In genomic region chr6:26232950-26233607, GRCh38 we compare ENCODE assay signal across 8 cellular contexts.
DNase-seq lines count a peak whose midpoint lies in the region; ATAC-seq and TF ChIP-seq lines count a peak whose summit lies in the region.

No MANE protein-coding gene starts in this region.

- peaks cover 24% of the 10 kb centered on the region for H3K4me1 ChIP-seq in left ventricle myocardium inferior

- POLR2A ChIA-PET in activated naive CD8-positive, alpha-beta T cell treated with anti-CD3 and anti-CD28 coated beads, Interleukin-2, amount 10 ng/mL, durations not matched to agents 7 days and 5 days (lab: Charles Lee), result interaction anchor here (0.7 to 7.2 kb wide), 35 partner anchors 10 to 1660 kb away, joined by 3 to 494 read pairs (median 21); a partner anchor contains a TSS

- ATAC-seq in left ventricle myocardium superior, result no peak
- peak; percentile 16 for ATAC-seq in activated naive CD8-positive, alpha-beta T cell treated with anti-CD3 and anti-CD28 coated beads, Interleukin-2, amount 10 ng/mL, durations not matched to agents 7 days and 5 days (ENCODE audit: low read depth)
- peak; percentile 3 for ATAC-seq in stimulated activated memory B cell treated with anti-CD40 and anti-IgM and Interleukin-4, amounts not matched to agents 10 μg/mL and 1 μg/mL and 100 μg/mL, for 72 hours

- no peak for DNase-seq in left ventricle myocardium inferior
- DNase-seq in left ventricle myocardium superior, result no peak
- DNase-seq in NCI-H2227 (lab: John Stamatoyannopoulos, UW; ENCODE audit: unreplicated experiment), result peak; percentile 90
- peak; percentile 67 for DNase-seq in activated naive CD8-positive, alpha-beta T cell treated with anti-CD3 and anti-CD28 coated beads, Interleukin-2, amount 10 ng/mL, durations not matched to agents 7 days and 5 days
- peak; percentile 78 for DNase-seq in iris pigment epithelial cell (ENCODE audit: low read depth)
- DNase-seq in effector CD4-positive, alpha-beta T cell, result no peak
- DNase-seq in LoVo (ENCODE audit: low spot score), result no peak

- H3K36me3 Mint-ChIP-seq in activated naive CD8-positive, alpha-beta T cell treated with anti-CD3 and anti-CD28 coated beads, Interleukin-2, amount 10 ng/mL, durations not matched to agents 7 days and 5 days, result peaks cover 7% of the 10 kb centered on the region
- H3K36me3 Mint-ChIP-seq in stimulated activated memory B cell treated with anti-CD40 and anti-IgM and Interleukin-4, amounts not matched to agents 10 μg/mL and 1 μg/mL and 100 μg/mL, for 72 hours, result no peaks in the 10 kb centered on the region

- no peaks in the 10 kb centered on the region for H3K9me3 Mint-ChIP-seq in activated naive CD8-positive, alpha-beta T cell treated with anti-CD3 and anti-CD28 coated beads, Interleukin-2, amount 10 ng/mL, durations not matched to agents 7 days and 5 days
- no peaks in the 10 kb centered on the region for H3K9me3 Mint-ChIP-seq in stimulated activated memory B cell treated with anti-CD40 and anti-IgM and Interleukin-4, amounts not matched to agents 10 μg/mL and 1 μg/mL and 100 μg/mL, for 72 hours

- peaks cover 74% of the 10 kb centered on the region for H3K27me3 ChIP-seq in left ventricle myocardium inferior (ENCODE audit: low read depth)

- H3K27me3 Mint-ChIP-seq in activated naive CD8-positive, alpha-beta T cell treated with anti-CD3 and anti-CD28 coated beads, Interleukin-2, amount 10 ng/mL, durations not matched to agents 7 days and 5 days, result no peaks in the 10 kb centered on the region
- no peaks in the 10 kb centered on the region for H3K27me3 Mint-ChIP-seq in stimulated activated memory B cell treated with anti-CD40 and anti-IgM and Interleukin-4, amounts not matched to agents 10 μg/mL and 1 μg/mL and 100 μg/mL, for 72 hours

- intact Hi-C loops in left ventricle myocardium inferior (cut with micrococcal nuclease) (no loop called here), left ventricle myocardium superior (cut with micrococcal nuclease) (no loop called here)

- peak overlapping the region; percentile 100 for H3K27ac Mint-ChIP-seq in activated naive CD8-positive, alpha-beta T cell treated with anti-CD3 and anti-CD28 coated beads, Interleukin-2, amount 10 ng/mL, durations not matched to agents 7 days and 5 days
- peak overlapping the region; percentile 100 for H3K27ac Mint-ChIP-seq in stimulated activated memory B cell treated with anti-CD40 and anti-IgM and Interleukin-4, amounts not matched to agents 10 μg/mL and 1 μg/mL and 100 μg/mL, for 72 hours

- H3K4me1 Mint-ChIP-seq in activated naive CD8-positive, alpha-beta T cell treated with anti-CD3 and anti-CD28 coated beads, Interleukin-2, amount 10 ng/mL, durations not matched to agents 7 days and 5 days, result peaks cover 35% of the 10 kb centered on the region
- H3K4me1 Mint-ChIP-seq in stimulated activated memory B cell treated with anti-CD40 and anti-IgM and Interleukin-4, amounts not matched to agents 10 μg/mL and 1 μg/mL and 100 μg/mL, for 72 hours, result peaks cover 25% of the 10 kb centered on the region

- TF ChIP-seq CTCF in left ventricle myocardium inferior (IDR thresholded peaks at IDR 0.05; ENCODE audit: borderline replicate concordance), result no peak

- peak overlapping the region; percentile 60 for H3K27ac ChIP-seq in left ventricle myocardium inferior (replicated peaks)

- H3K9me3 ChIP-seq in left ventricle myocardium inferior (replicated peaks), result no peaks in the 10 kb centered on the region

- no peaks in the 10 kb centered on the region for H3K36me3 ChIP-seq in left ventricle myocardium inferior

- H3K4me3 Mint-ChIP-seq in activated naive CD8-positive, alpha-beta T cell treated with anti-CD3 and anti-CD28 coated beads, Interleukin-2, amount 10 ng/mL, durations not matched to agents 7 days and 5 days, result peak overlapping the region; percentile 94
- H3K4me3 Mint-ChIP-seq in stimulated activated memory B cell treated with anti-CD40 and anti-IgM and Interleukin-4, amounts not matched to agents 10 μg/mL and 1 μg/mL and 100 μg/mL, for 72 hours, result peak overlapping the region; percentile 95

- peak overlapping the region; percentile 63 for H3K4me3 ChIP-seq in left ventricle myocardium inferior

Comparison
In these comparisons a context has a peak if more than half of its experiments do, and no peak if none do; other contexts are left out.
1. DNase-seq: peak in NCI-H2227 (single experiment), activated naive CD8-positive, alpha-beta T cell treated with anti-CD3 and anti-CD28 coated beads, Interleukin-2, amount 10 ng/mL, durations not matched to agents 7 days and 5 days (single experiment) and iris pigment epithelial cell (single experiment); none in left ventricle myocardium inferior (single experiment), left ventricle myocardium superior (single experiment), effector CD4-positive, alpha-beta T cell (single experiment) and LoVo (single experiment).